Comparison of ENCODE assay signal across 9 cellular contexts in the genomic region with DNA sequence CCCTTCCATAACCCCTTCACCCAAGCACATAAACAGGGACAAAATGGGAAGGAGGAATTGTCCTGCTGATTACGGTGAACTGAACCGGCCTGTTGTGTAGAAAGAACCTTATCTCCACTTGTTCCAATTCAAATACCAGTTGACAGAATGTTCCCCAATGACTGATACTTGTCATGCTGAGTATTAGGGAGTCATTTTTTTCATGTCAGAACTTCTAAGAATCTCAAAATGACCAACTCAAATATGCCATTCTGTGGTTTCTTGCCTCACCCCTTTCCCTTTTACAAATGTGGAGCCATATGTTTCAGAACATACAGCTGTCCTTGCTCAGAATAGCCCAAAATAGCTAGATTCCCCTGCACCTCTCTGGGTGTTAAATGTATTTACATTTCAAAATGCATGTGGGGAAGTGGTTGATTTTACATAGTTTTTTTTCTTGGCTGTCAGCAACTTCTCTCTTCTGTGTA.
DNase-seq lines count a peak whose midpoint lies in the region; ATAC-seq and TF ChIP-seq lines count a peak whose summit lies in the region.
"Had no signal": no experiment of that assay in that cellular context is flagged by ENCODE, and none has a peak within 500 bp of the region (broad histone marks: within the 10 kb centered on the region; RNA-seq: fewer than 3 reads in every experiment).

No MANE protein-coding gene starts in this region.

- H3K36me3 ChIP-seq in mammary epithelial cell (ENCODE audit: insufficient read depth, low read length), result no peaks in the 10 kb centered on the region

- peak overlapping the region; percentile 18 for H3K4me2 ChIP-seq in mammary epithelial cell (ENCODE audit: insufficient read depth, low read depth, low read length)

- no peaks in the 10 kb centered on the region for H3K79me2 ChIP-seq in mammary epithelial cell (ENCODE audit: insufficient read depth, low read length)

- in situ Hi-C loops in mammary epithelial cell (cut with MboI; ENCODE audit: low sequenced_read_pairs in 2 of 2), result no loop called here

- H3K4me3 Mint-ChIP-seq in activated naive CD4-positive, alpha-beta T cell treated with anti-CD3 and anti-CD28 coated beads, Interleukin-2, amount 50 U/mL, for 24 hours, result peak overlapping the region; percentile 1
- H3K4me3 Mint-ChIP-seq in activated naive CD4-positive, alpha-beta T cell treated with anti-CD3 and anti-CD28 coated beads, Interleukin-2, amount 10 ng/mL, durations not matched to agents 7 days and 5 days, result no peak overlapping the region
- H3K4me3 Mint-ChIP-seq: activated naive CD4-positive, alpha-beta T cell treated with anti-CD3 and anti-CD28 coated beads for 36 hours had no signal

- H3K4me1 ChIP-seq in mammary epithelial cell (ENCODE audit: insufficient read depth, low read length), result peaks cover 55% of the 10 kb centered on the region

- H3K36me3 Mint-ChIP-seq in activated naive CD4-positive, alpha-beta T cell treated with anti-CD3 and anti-CD28 coated beads, Interleukin-2, amount 50 U/mL, for 24 hours, result peaks cover 3% of the 10 kb centered on the region
- peaks cover 11% of the 10 kb centered on the region for H3K36me3 Mint-ChIP-seq in activated naive CD4-positive, alpha-beta T cell treated with anti-CD3 and anti-CD28 coated beads, Interleukin-2, amount 10 ng/mL, durations not matched to agents 7 days and 5 days

- no peaks in the 10 kb centered on the region for H3K9me3 ChIP-seq in mammary epithelial cell (replicated peaks; ENCODE audit: insufficient read depth, low read length)

- H3K9me3 Mint-ChIP-seq in activated naive CD4-positive, alpha-beta T cell treated with anti-CD3 and anti-CD28 coated beads, Interleukin-2, amount 50 U/mL, for 24 hours, result no peaks in the 10 kb centered on the region
- H3K9me3 Mint-ChIP-seq in activated naive CD4-positive, alpha-beta T cell treated with anti-CD3 and anti-CD28 coated beads, Interleukin-2, amount 10 ng/mL, durations not matched to agents 7 days and 5 days, result peaks cover 5% of the 10 kb centered on the region

- BruUV-seq in mammary epithelial cell (replicated peaks; lab: Mats Ljungman, UMichigan), result no TSS peak

- H3K9ac ChIP-seq in mammary epithelial cell (ENCODE audit: insufficient read depth, low read length), result no peak overlapping the region

- peak; percentile 79 for ATAC-seq in HG03432 (IDR thresholded peaks at IDR 0.05; ENCODE audit: unreplicated experiment)

- dilution Hi-C loops in mammary epithelial cell (cut with HindIII; ENCODE audit: low sequenced_read_pairs), result no loop called here

- intact Hi-C loops in mammary epithelial cell (cut with micrococcal nuclease), result no loop called here

- no peaks in the 10 kb centered on the region for H4K20me1 ChIP-seq in mammary epithelial cell (ENCODE audit: insufficient read depth, low read length)

- 65% methylated on average over 2 of the region's 2 CpGs for WGBS in mammary epithelial cell (ENCODE audit: low coverage, missing lambda C conversion rate)

- peak overlapping the region; percentile 38 for H3K27ac ChIP-seq in mammary epithelial cell (ENCODE audit: insufficient read depth, low read depth, low read length)

- no peak overlapping the region for H3K4me3 ChIP-seq in mammary epithelial cell (replicated peaks in 1 of 3; ENCODE audit: insufficient read depth in 1 of 3, low read depth in 2 of 3, low read length in 3 of 3)

- H3K4me1 Mint-ChIP-seq in activated naive CD4-positive, alpha-beta T cell treated with anti-CD3 and anti-CD28 coated beads, Interleukin-2, amount 50 U/mL, for 24 hours, result peaks cover 63% of the 10 kb centered on the region
- peaks cover 47% of the 10 kb centered on the region for H3K4me1 Mint-ChIP-seq in activated naive CD4-positive, alpha-beta T cell treated with anti-CD3 and anti-CD28 coated beads, Interleukin-2, amount 10 ng/mL, durations not matched to agents 7 days and 5 days

- no peak for TF ChIP-seq CTCF in mammary epithelial cell (conservative IDR thresholded peaks at IDR 0.05 in 1 of 2, IDR thresholded peaks at IDR 0.05 in 1 of 2; ENCODE audit: extremely low read depth in 1 of 2, insufficient read depth in 1 of 2, low read depth in 1 of 2, low read length in 2 of 2)

- peak overlapping the region; percentile 59 for H2AFZ ChIP-seq in mammary epithelial cell (ENCODE audit: low read depth, low read length)

- CTCF ChIA-PET in activated naive CD4-positive, alpha-beta T cell treated with anti-CD3 and anti-CD28 coated beads, Interleukin-2, amount 10 ng/mL, durations not matched to agents 7 days and 5 days (lab: Charles Lee), result no interaction called here
- CTCF ChIA-PET in mammary epithelial cell (lab: Charles Lee; ENCODE audit: low non-redundant PET), result interaction anchor here (0.6 kb wide), 1 partner anchor 174 kb away, joined by 5 read pairs; no protein-coding TSS in a partner anchor

- no peaks in the 10 kb centered on the region for H3K27me3 ChIP-seq in mammary epithelial cell (ENCODE audit: insufficient read depth, low read length)

- peak overlapping the region; percentile 47 for H3K27ac Mint-ChIP-seq in activated naive CD4-positive, alpha-beta T cell treated with anti-CD3 and anti-CD28 coated beads, Interleukin-2, amount 50 U/mL, for 24 hours
- H3K27ac Mint-ChIP-seq in activated naive CD4-positive, alpha-beta T cell treated with anti-CD3 and anti-CD28 coated beads, Interleukin-2, amount 10 ng/mL, durations not matched to agents 7 days and 5 days, result no peak overlapping the region
- H3K27ac Mint-ChIP-seq: activated naive CD4-positive, alpha-beta T cell treated with anti-CD3 and anti-CD28 coated beads for 36 hours had no signal

- H3K27me3 Mint-ChIP-seq in activated naive CD4-positive, alpha-beta T cell treated with anti-CD3 and anti-CD28 coated beads, Interleukin-2, amount 50 U/mL, for 24 hours, result no peaks in the 10 kb centered on the region
- no peaks in the 10 kb centered on the region for H3K27me3 Mint-ChIP-seq in activated naive CD4-positive, alpha-beta T cell treated with anti-CD3 and anti-CD28 coated beads, Interleukin-2, amount 10 ng/mL, durations not matched to agents 7 days and 5 days

- DNase-seq in activated naive CD4-positive, alpha-beta T cell treated with anti-CD3 and anti-CD28 coated beads, Interleukin-2, amount 10 ng/mL, durations not matched to agents 7 days and 5 days, result no peak
- DNase-seq in mammary epithelial cell (peak; percentile 40), superior temporal gyrus (ENCODE audit: extremely low spot score) (peak; percentile 36), activated gamma-delta T cell (lab: John Stamatoyannopoulos, UW) (no peak), DMS114 treated with DMSO at 0.1 percent for 48 hours (lab: John Stamatoyannopoulos, UW; ENCODE audit: unreplicated experiment) (no peak), HuH-7.5 (ENCODE audit: low spot score) (no peak)
- DNase-seq: activated naive CD4-positive, alpha-beta T cell treated with anti-CD3 and anti-CD28 coated beads for 36 hours had no signal

Comparison
In these comparisons a context has a peak if more than half of its experiments do, and no peak if none do; other contexts are left out.
1. DNase-seq: peak in mammary epithelial cell (single experiment) and superior temporal gyrus (single experiment); none in activated naive CD4-positive, alpha-beta T cell treated with anti-CD3 and anti-CD28 coated beads, Interleukin-2, amount 10 ng/mL, durations not matched to agents 7 days and 5 days (single experiment), activated gamma-delta T cell (single experiment), DMS114 treated with DMSO at 0.1 percent for 48 hours (single experiment) and HuH-7.5 (single experiment).